11 cellular contexts compared by ENCODE assay signal in the genomic region with DNA sequence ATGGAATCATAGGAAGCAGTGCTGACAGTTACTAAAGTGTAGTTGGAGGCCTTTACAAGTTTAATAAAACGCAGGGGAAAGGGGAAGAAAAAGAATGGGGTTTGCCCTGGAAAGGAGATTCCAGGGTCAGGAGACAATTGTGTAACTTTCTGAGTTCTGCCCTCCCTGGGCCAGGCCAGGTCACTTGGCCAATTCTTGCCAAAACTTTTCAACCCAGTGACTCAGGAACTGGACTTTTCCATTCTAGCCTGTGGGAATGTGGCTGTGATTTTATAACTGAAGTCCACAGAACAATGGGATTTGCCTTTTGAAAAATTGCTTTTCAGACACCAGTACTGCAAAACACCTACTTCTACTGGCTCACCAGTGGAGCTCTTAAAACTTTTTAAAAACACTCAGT.
DNase-seq lines count a peak whose midpoint lies in the region; ATAC-seq and TF ChIP-seq lines count a peak whose summit lies in the region.
"Had no signal": no experiment of that assay in that cellular context is flagged by ENCODE, and none has a peak within 500 bp of the region (broad histone marks: within the 10 kb centered on the region; RNA-seq: fewer than 3 reads in every experiment).

No MANE protein-coding gene starts in this region.

- TF ChIP-seq CTCF in liver (IDR thresholded peaks at IDR 0.05; ENCODE audit: low read depth, low read length, missing input control) (no peak), tibial nerve (IDR thresholded peaks at IDR 0.05) (no peak), A673 (conservative IDR thresholded peaks at IDR 0.05; ENCODE audit: low read depth, low read length) (no peak), dorsolateral prefrontal cortex (IDR thresholded peaks at IDR 0.05 in 54 of 56, conservative IDR thresholded peaks at IDR 0.05 in 2 of 56; ENCODE audit: low read depth in 1 of 56, partially characterized antibody in 56 of 56) (no peak)

- peak; percentile 33 for DNase-seq in MG63
- peak; percentile 42 for DNase-seq in fibroblast of gingiva (ENCODE audit: low read depth)
- DNase-seq in tibial nerve (ENCODE audit: low spot score in 2 of 2), result peak; percentile 19 to 64
- DNase-seq in NCI-H446 treated with DMSO at 0.1 percent for 48 hours (lab: John Stamatoyannopoulos, UW), result no peak
- DNase-seq in A673 (ENCODE audit: low spot score), result no peak
- DNase-seq in dorsolateral prefrontal cortex, result no peak
- DNase-seq: activated CD4-positive, alpha-beta T cell treated with anti-CD3 and anti-CD28 coated beads, Interleukin-2, amount 10 ng/mL, durations not matched to agents 7 days and 5 days; stimulated activated naive CD8-positive, alpha-beta T cell treated with anti-CD3 and anti-CD28 coated beads, Interleukin-15, Interleukin-2, amounts not matched to agents 100 U/mL and 50 U/mL, for 24 hours had no signal

- TF ChIP-seq EP300 in tibial nerve (IDR thresholded peaks at IDR 0.05), result peak; percentile 55 to 93

- no peak for ATAC-seq in GM19467 (IDR thresholded peaks at IDR 0.05; ENCODE audit: unreplicated experiment)
- ATAC-seq: HCT116; stimulated activated naive CD8-positive, alpha-beta T cell treated with anti-CD3 and anti-CD28 coated beads, Interleukin-15, Interleukin-2, amounts not matched to agents 100 U/mL and 50 U/mL, for 24 hours had no signal

- no peak overlapping the region for H3K4me3 ChIP-seq in MG63
- H3K4me3 ChIP-seq in liver (ENCODE audit: low read depth in 1 of 3, low read length in 3 of 3), result no peak overlapping the region
- H3K4me3 ChIP-seq in tibial nerve, result no peak overlapping the region
- H3K4me3 ChIP-seq in A673 (ENCODE audit: low read depth, low read length, poor library complexity, severe bottlenecking), result no peak overlapping the region
- H3K4me3 ChIP-seq in dorsolateral prefrontal cortex, result no peak overlapping the region

- WGBS in liver, result 16% methylated on average over 1 of the region's 1 CpG
- 0 to 13% methylated on average over 1 of the region's 1 CpG for WGBS in tibial nerve, 2 donors

- POLR2A ChIA-PET in A673 (lab: Charles Lee; ENCODE audit: low non-redundant PET), result no interaction called here

- intact Hi-C loops in A673 (cut with micrococcal nuclease; ENCODE audit: unreplicated experiment), result no loop called here
- intact Hi-C loops in dorsolateral prefrontal cortex (cut with DNase I), result no loop called here

- TF ChIP-seq RAD21 in liver (IDR thresholded peaks at IDR 0.05), result peak; percentile 44 to 57

- BruUV-seq in A673 (replicated peaks; lab: Mats Ljungman, UMichigan), result no TSS peak

- H3K27ac ChIP-seq in liver (ENCODE audit: low read depth in 1 of 2, low read length in 2 of 2) (peak overlapping the region in 1 of 2 donors; percentile 27), tibial nerve (peak overlapping the region in 1 of 4 donors; percentile 9), A673 (ENCODE audit: low read depth, low read length, poor library complexity, severe bottlenecking) (no peak overlapping the region), dorsolateral prefrontal cortex (no peak overlapping the region)

- CTCF ChIA-PET in A673 (lab: Charles Lee), result no interaction called here

- peaks cover 0 to 6% (median 2%) of the 10 kb centered on the region in 4 donors for H3K4me1 ChIP-seq in liver (ENCODE audit: control insufficient read depth in 4 of 4, insufficient read depth in 4 of 4, low read length in 3 of 4)
- peaks cover 0 to 22% (median 7%) of the 10 kb centered on the region in 4 donors for H3K4me1 ChIP-seq in tibial nerve
- no peaks in the 10 kb centered on the region for H3K4me1 ChIP-seq in A673 (ENCODE audit: insufficient read depth, low read length, poor library complexity, severe bottlenecking)

- H3K9ac ChIP-seq in liver (ENCODE audit: low read depth in 1 of 2, low read length in 2 of 2), result no peak overlapping the region

- no peaks in the 10 kb centered on the region for H3K9me3 ChIP-seq in MG63
- no peaks in the 10 kb centered on the region for H3K9me3 ChIP-seq in liver (ENCODE audit: control insufficient read depth in 4 of 4, low read length in 3 of 4)
- no peaks in the 10 kb centered on the region for H3K9me3 ChIP-seq in tibial nerve
- H3K9me3 ChIP-seq in A673 (ENCODE audit: low read depth, low read length, poor library complexity, severe bottlenecking), result no peaks in the 10 kb centered on the region

- H3K36me3 ChIP-seq in MG63, result no peaks in the 10 kb centered on the region
- H3K36me3 ChIP-seq in liver (ENCODE audit: control insufficient read depth in 4 of 4, insufficient read depth in 3 of 4, low read depth in 1 of 4, low read length in 3 of 4), result no peaks in the 10 kb centered on the region
- no peaks in the 10 kb centered on the region for H3K36me3 ChIP-seq in tibial nerve
- H3K36me3 ChIP-seq in A673 (ENCODE audit: insufficient read depth, low read length, poor library complexity, severe bottlenecking), result no peaks in the 10 kb centered on the region

- H3K27me3 ChIP-seq in MG63, result no peaks in the 10 kb centered on the region
- H3K27me3 ChIP-seq in liver (ENCODE audit: control insufficient read depth in 4 of 4, insufficient read depth in 4 of 4, low read length in 3 of 4), result no peaks in the 10 kb centered on the region
- H3K27me3 ChIP-seq in tibial nerve, result no peaks in the 10 kb centered on the region
- H3K27me3 ChIP-seq in A673 (replicated peaks; ENCODE audit: insufficient read depth, low read depth, low read length, poor library complexity), result no peaks in the 10 kb centered on the region
- H3K27me3 ChIP-seq in dorsolateral prefrontal cortex, result no peaks in the 10 kb centered on the region

- no peak for TF ChIP-seq POLR2A in tibial nerve (IDR thresholded peaks at IDR 0.05)

TF ChIP-seq in liver, 16 proteins besides CTCF, POLR2A, EP300 and RAD21:
- TF ChIP-seq NR2F2 (IDR thresholded peaks at IDR 0.05) (peak; percentile 75), YY1 (IDR thresholded peaks at IDR 0.05) (no peak), JUND (IDR thresholded peaks at IDR 0.05) (peak; percentile 69 to 79), RXRA (IDR thresholded peaks at IDR 0.05) (peak; percentile 84 to 91), HNF4A (conservative IDR thresholded peaks at IDR 0.05) (peak; percentile 74 to 85), TAF1 (conservative IDR thresholded peaks at IDR 0.05) (no peak), FOXA1 (IDR thresholded peaks at IDR 0.05) (no peak), SP1 (IDR thresholded peaks at IDR 0.05) (peak; percentile 70), EGR1 (IDR thresholded peaks at IDR 0.05; ENCODE audit: low read depth in 2 of 2) (peak in 1 of 2 donors; percentile 32)
- TF ChIP-seq, protein P1, sequence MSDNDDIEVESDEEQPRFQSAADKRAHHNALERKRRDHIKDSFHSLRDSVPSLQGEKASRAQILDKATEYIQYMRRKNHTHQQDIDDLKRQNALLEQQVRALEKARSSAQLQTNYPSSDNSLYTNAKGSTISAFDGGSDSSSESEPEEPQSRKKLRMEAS (IDR thresholded peaks at IDR 0.05), result no peak

Comparison
In these comparisons a context has a peak if more than half of its experiments do, and no peak if none do; other contexts are left out.
1. DNase-seq: peak in MG63 (single experiment), fibroblast of gingiva (single experiment) and tibial nerve (2 of 2); none in NCI-H446 treated with DMSO at 0.1 percent for 48 hours (single experiment), A673 (single experiment) and dorsolateral prefrontal cortex (0 of 10).